10 cellular contexts compared by ENCODE assay signal in the genomic region with DNA sequence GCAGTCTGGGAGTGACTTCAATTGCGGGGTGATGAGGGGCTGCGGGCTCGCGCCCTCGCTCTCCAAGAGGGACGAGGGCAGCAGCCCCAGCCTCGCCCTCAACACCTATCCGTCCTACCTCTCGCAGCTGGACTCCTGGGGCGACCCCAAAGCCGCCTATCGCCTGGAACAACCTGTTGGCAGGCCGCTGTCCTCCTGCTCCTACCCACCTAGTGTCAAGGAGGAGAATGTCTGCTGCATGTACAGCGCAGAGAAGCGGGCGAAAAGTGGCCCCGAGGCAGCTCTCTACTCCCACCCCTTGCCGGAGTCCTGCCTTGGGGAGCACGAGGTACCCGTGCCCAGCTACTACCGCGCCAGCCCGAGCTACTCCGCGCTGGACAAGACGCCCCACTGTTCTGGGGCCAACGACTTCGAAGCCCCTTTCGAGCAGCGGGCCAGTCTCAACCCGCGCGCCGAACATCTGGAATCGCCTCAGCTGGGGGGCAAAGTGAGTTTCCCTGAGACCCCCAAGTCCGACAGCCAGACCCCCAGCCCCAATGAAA. TPM values are rescaled to one million over a fixed set of nuclear protein-coding genes. Genes with fewer than 3 reads are reported as not detected.
DNase-seq lines count a peak whose midpoint lies in the region; ATAC-seq, FAIRE-seq and TF ChIP-seq lines count a peak whose summit lies in the region.
"Had no signal": no experiment of that assay in that cellular context is flagged by ENCODE, and none has a peak within 500 bp of the region (broad histone marks: within the 10 kb centered on the region; RNA-seq: fewer than 3 reads in every experiment).

No MANE protein-coding gene starts in this region.

- H3K4ac ChIP-seq in trophoblast cell (ENCODE audit: low read depth, low read length), result no peak overlapping the region

- TF ChIP-seq CTCF in osteoblast (IDR thresholded peaks at IDR 0.05; ENCODE audit: extremely low read depth, low read depth, low read length), result peak; percentile 6

- CTCF ChIA-PET in CD8-positive, alpha-beta memory T cell (lab: Charles Lee), result interaction anchor here (1.1 to 2.8 kb wide), 7 partner anchors 12 to 229 kb away, joined by 3 to 12 read pairs (median 3); no protein-coding TSS in a partner anchor

- no peak overlapping the region for H4K91ac ChIP-seq in trophoblast cell (ENCODE audit: low read depth, low read length)

- H3K4me3 Mint-ChIP-seq in CD8-positive, alpha-beta memory T cell, result peak overlapping the region; percentile 70 to 73 (median 71)
- H3K4me3 Mint-ChIP-seq in dendritic cell treated with granulocyte-macrophage colony-stimulating factor and Interleukin-4, amounts not matched to agents 40 ng/mL and 50 ng/mL, for 4 days, result peak overlapping the region; percentile 20

- intact Hi-C loops in dendritic cell treated with granulocyte-macrophage colony-stimulating factor and Interleukin-4, amounts not matched to agents 40 ng/mL and 50 ng/mL, for 4 days (cut with micrococcal nuclease), result no loop called here

- H3K4me1 Mint-ChIP-seq in CD8-positive, alpha-beta memory T cell, result peaks cover 36 to 49% (median 38%) of the 10 kb centered on the region in 3 donors
- H3K4me1 Mint-ChIP-seq in dendritic cell treated with granulocyte-macrophage colony-stimulating factor and Interleukin-4, amounts not matched to agents 40 ng/mL and 50 ng/mL, for 4 days (ENCODE audit: low read depth), result peaks cover 32% of the 10 kb centered on the region

- H3K4me2 ChIP-seq in osteoblast (ENCODE audit: insufficient read depth, low read length), result peak overlapping the region; percentile 99
- H3K4me2 ChIP-seq in trophoblast cell (ENCODE audit: low read length), result no peak overlapping the region

- H3K27me3 ChIP-seq in CD8-positive, alpha-beta memory T cell (ENCODE audit: insufficient read depth, low read length, poor library complexity, severe bottlenecking), result peaks cover 90% of the 10 kb centered on the region
- H3K27me3 ChIP-seq in osteoblast (ENCODE audit: insufficient read depth, low read length), result no peaks in the 10 kb centered on the region
- peaks cover 91% of the 10 kb centered on the region for H3K27me3 ChIP-seq in trophoblast cell (ENCODE audit: insufficient read depth, low read length)

- peaks cover 26% of the 10 kb centered on the region for H3K4me1 ChIP-seq in CD8-positive, alpha-beta memory T cell (ENCODE audit: insufficient read depth, low read length)
- peaks cover 42% of the 10 kb centered on the region for H3K4me1 ChIP-seq in osteoblast (ENCODE audit: insufficient read depth, low read length)
- peaks cover 0 to 2% of the 10 kb centered on the region in 2 experiments for H3K4me1 ChIP-seq in trophoblast cell (ENCODE audit: control insufficient read depth in 1 of 2, insufficient read depth in 2 of 2, low read length in 2 of 2)

- H3K27ac ChIP-seq in CD8-positive, alpha-beta memory T cell (ENCODE audit: low read depth, low read length), result no peak overlapping the region
- H3K27ac ChIP-seq in osteoblast (ENCODE audit: low read depth, low read length), result peak overlapping the region; percentile 91
- no peak overlapping the region for H3K27ac ChIP-seq in trophoblast cell (ENCODE audit: low read depth, low read length)
- H3K27ac ChIP-seq: RWPE1 had no signal

- H2AFZ ChIP-seq in osteoblast (ENCODE audit: low read length), result peak overlapping the region; percentile 93
- H2AFZ ChIP-seq in trophoblast cell (ENCODE audit: insufficient read depth, low read length, poor library complexity), result no peak overlapping the region

- H2BK120ac ChIP-seq in trophoblast cell (ENCODE audit: insufficient read depth, low read length, poor library complexity), result no peak overlapping the region

- no peak overlapping the region for H2AK5ac ChIP-seq in trophoblast cell (ENCODE audit: low read length)

- H4K8ac ChIP-seq in trophoblast cell (ENCODE audit: low read depth, low read length), result no peak overlapping the region

- H3K36me3 ChIP-seq in CD8-positive, alpha-beta memory T cell (ENCODE audit: insufficient read depth, low read length), result no peaks in the 10 kb centered on the region
- H3K36me3 ChIP-seq in osteoblast (ENCODE audit: insufficient read depth, low read length) (no peaks in the 10 kb centered on the region), trophoblast cell (ENCODE audit: control insufficient read depth in 1 of 2, insufficient read depth in 2 of 2, low read length in 2 of 2) (no peaks in the 10 kb centered on the region)

- no peak overlapping the region for H3K4me3 ChIP-seq in CD8-positive, alpha-beta memory T cell (ENCODE audit: low read length)
- H3K4me3 ChIP-seq in Jurkat, Clone E6-1 (ENCODE audit: low read length), result peak overlapping the region; percentile 50
- H3K4me3 ChIP-seq in osteoblast (ENCODE audit: insufficient read depth, low read length), result peak overlapping the region; percentile 93
- H3K4me3 ChIP-seq in trophoblast cell (ENCODE audit: low read depth, low read length), result no peak overlapping the region

- no peaks in the 10 kb centered on the region for H3K9me3 ChIP-seq in CD8-positive, alpha-beta memory T cell (ENCODE audit: low read length)
- H3K9me3 ChIP-seq in osteoblast (ENCODE audit: low read depth, low read length) (no peaks in the 10 kb centered on the region), trophoblast cell (ENCODE audit: insufficient read depth, low read depth, low read length) (peaks cover 33% of the 10 kb centered on the region)

- H3K27me3 Mint-ChIP-seq in CD8-positive, alpha-beta memory T cell, result peaks cover 93 to 94% of the 10 kb centered on the region in 2 donors
- peaks cover 99% of the 10 kb centered on the region for H3K27me3 Mint-ChIP-seq in dendritic cell treated with granulocyte-macrophage colony-stimulating factor and Interleukin-4, amounts not matched to agents 40 ng/mL and 50 ng/mL, for 4 days

- H4K12ac ChIP-seq in trophoblast cell (ENCODE audit: low read depth, low read length), result no peak overlapping the region

- no peak for FAIRE-seq in frontal cortex (lab: Jason Lieb, UNC)

- POLR2A ChIA-PET in CD8-positive, alpha-beta memory T cell (lab: Charles Lee), result interaction anchor here (0.5 kb wide), 1 partner anchor 30 kb away, joined by 4 read pairs; no protein-coding TSS in a partner anchor

- H3K18ac ChIP-seq in trophoblast cell (ENCODE audit: low read length), result no peak overlapping the region

- DNase-seq in CD8-positive, alpha-beta memory T cell, result no peak
- DNase-seq in Jurkat, Clone E6-1 (ENCODE audit: low read depth, low spot score), result no peak
- DNase-seq in osteoblast (ENCODE audit: insufficient read length, low spot score, missing footprints), result peak; percentile 92
- no peak for DNase-seq in frontal cortex (ENCODE audit: low spot score in 2 of 2)
- no peak for DNase-seq in trophoblast cell
- DNase-seq in NCI-H524 treated with DMSO at 0.1 percent for 48 hours (lab: John Stamatoyannopoulos, UW), result no peak

- no peak overlapping the region for H2BK12ac ChIP-seq in trophoblast cell (ENCODE audit: low read length)

- no peak overlapping the region for H2BK5ac ChIP-seq in trophoblast cell (ENCODE audit: low read depth, low read length, poor library complexity)

- no CpG with 5 or more reads among the region's 36 CpGs for WGBS in trophoblast cell (ENCODE audit: extremely low coverage, insufficient coverage, insufficient read length)

- no peak for ATAC-seq in HG03342 (IDR thresholded peaks at IDR 0.05; ENCODE audit: unreplicated experiment)

- no peak overlapping the region for H3K9ac ChIP-seq in trophoblast cell (ENCODE audit: low read length)

- peak overlapping the region in 3 of 8 donors; percentile 67 to 73 (median 70) for H3K27ac Mint-ChIP-seq in CD8-positive, alpha-beta memory T cell
- no peak overlapping the region for H3K27ac Mint-ChIP-seq in dendritic cell treated with granulocyte-macrophage colony-stimulating factor and Interleukin-4, amounts not matched to agents 40 ng/mL and 50 ng/mL, for 4 days

- no peak overlapping the region for H3K23ac ChIP-seq in trophoblast cell (ENCODE audit: low read length)

- H3K79me2 ChIP-seq in osteoblast (ENCODE audit: insufficient read depth, low read length) (peaks cover 55% of the 10 kb centered on the region), trophoblast cell (ENCODE audit: control insufficient read depth, insufficient read depth, low read length, poor library complexity) (no peaks in the 10 kb centered on the region)

- no peak overlapping the region for H3K14ac ChIP-seq in trophoblast cell (ENCODE audit: low read length)

- H4K20me1 ChIP-seq in osteoblast (ENCODE audit: insufficient read depth, low read length), result peaks cover 3% of the 10 kb centered on the region

- no peaks in the 10 kb centered on the region for H3K36me3 Mint-ChIP-seq in CD8-positive, alpha-beta memory T cell
- no peaks in the 10 kb centered on the region for H3K36me3 Mint-ChIP-seq in dendritic cell treated with granulocyte-macrophage colony-stimulating factor and Interleukin-4, amounts not matched to agents 40 ng/mL and 50 ng/mL, for 4 days (ENCODE audit: low read depth)

- H3K9me3 Mint-ChIP-seq in CD8-positive, alpha-beta memory T cell, result peaks cover 0 to 9% (median 0%) of the 10 kb centered on the region in 5 donors
- peaks cover 6% of the 10 kb centered on the region for H3K9me3 Mint-ChIP-seq in dendritic cell treated with granulocyte-macrophage colony-stimulating factor and Interleukin-4, amounts not matched to agents 40 ng/mL and 50 ng/mL, for 4 days

- H3K79me1 ChIP-seq in trophoblast cell (ENCODE audit: low read length), result no peaks in the 10 kb centered on the region

RNA-seq across cellular contexts. Expression of gene HOXC10, which starts 0.5 kb away (rescaled TPM):
- total RNA-seq in CD8-positive, alpha-beta memory T cell, result not detected
- polyA plus RNA-seq in CD8-positive, alpha-beta memory T cell, result not detected
- 22.8 TPM for polyA plus RNA-seq in Jurkat, Clone E6-1 (2012; ENCODE audit: insufficient read depth, insufficient read length)
- 9.7 and 11.2 TPM in 2 replicates for total RNA-seq in osteoblast
- not detected for total RNA-seq in frontal cortex
- polyA plus RNA-seq in trophoblast cell (2013), result 0.03 and 0.04 TPM in 2 replicates
- total RNA-seq: mononuclear cell had no signal

RNA-seq across cellular contexts. Expression of gene HOTAIR, which starts 10.7 kb away (rescaled TPM):
- not detected for total RNA-seq in CD8-positive, alpha-beta memory T cell
- polyA plus RNA-seq in CD8-positive, alpha-beta memory T cell, result not detected
- polyA plus RNA-seq in Jurkat, Clone E6-1 (2012; ENCODE audit: insufficient read depth, insufficient read length), result not detected
- total RNA-seq in osteoblast (0.72 and 1.2 TPM in 2 replicates), frontal cortex (not detected)
- 1.5 and 1.6 TPM in 2 replicates for polyA plus RNA-seq in trophoblast cell (2013)
- total RNA-seq: mononuclear cell had no signal

RNA-seq across cellular contexts. Expression of gene HOXC11, which starts 12.5 kb away (rescaled TPM):
- total RNA-seq in CD8-positive, alpha-beta memory T cell, result not detected
- not detected for polyA plus RNA-seq in CD8-positive, alpha-beta memory T cell
- polyA plus RNA-seq in Jurkat, Clone E6-1 (2012; ENCODE audit: insufficient read depth, insufficient read length), result 3.0 TPM
- total RNA-seq in osteoblast, result 1.1 and 1.5 TPM in 2 replicates
- total RNA-seq in frontal cortex, result not detected
- 0.22 and 0.29 TPM in 2 replicates for polyA plus RNA-seq in trophoblast cell (2013)
- total RNA-seq: mononuclear cell had no signal

RNA-seq across cellular contexts. Expression of gene HOXC9, which starts 14.5 kb away (rescaled TPM):
- not detected for total RNA-seq in CD8-positive, alpha-beta memory T cell
- not detected for polyA plus RNA-seq in CD8-positive, alpha-beta memory T cell
- polyA plus RNA-seq in Jurkat, Clone E6-1 (2012; ENCODE audit: insufficient read depth, insufficient read length), result 0.77 TPM
- total RNA-seq in osteoblast, result 8.3 and 11.6 TPM in 2 replicates
- total RNA-seq in frontal cortex, result not detected
- polyA plus RNA-seq in trophoblast cell (2013), result 0.03 TPM in 1 of 2 replicates, not detected in the other
- total RNA-seq: mononuclear cell had no signal

RNA-seq across cellular contexts. Expression of gene HOXC8, which starts 23.4 kb away (rescaled TPM):
- total RNA-seq in CD8-positive, alpha-beta memory T cell, result not detected
- not detected for polyA plus RNA-seq in CD8-positive, alpha-beta memory T cell
- 1.1 TPM for polyA plus RNA-seq in Jurkat, Clone E6-1 (2012; ENCODE audit: insufficient read depth, insufficient read length)
- total RNA-seq in osteoblast (3.2 and 5.1 TPM in 2 replicates), frontal cortex (not detected)
- polyA plus RNA-seq in trophoblast cell (2013), result 0.05 and 0.06 TPM in 2 replicates
- total RNA-seq: mononuclear cell had no signal

Comparison
In these comparisons a context has a peak if more than half of its experiments do, and no peak if none do; other contexts are left out.
1. H3K4me3 ChIP-seq: peak in Jurkat, Clone E6-1 (single experiment) and osteoblast (single experiment); none in CD8-positive, alpha-beta memory T cell (single experiment) and trophoblast cell (single experiment).
2. RNA of gene HOXC10, which starts 0.5 kb away (total RNA-seq): 9.7 to 11.2 TPM in osteoblast; not detected in CD8-positive, alpha-beta memory T cell and not detected in frontal cortex (single experiment); every median in the first group is over 10 times any median in the second.